Comparison of ENCODE assay signal across 1 cellular context in genomic region chr18:58573326-58573725, GRCh38. TPM values are rescaled to one million over a fixed set of nuclear protein-coding genes. Genes with fewer than 3 reads are reported as not detected.
"Had no signal": no experiment of that assay in that cellular context is flagged by ENCODE, and none has a peak within 500 bp of the region (broad histone marks: within the 10 kb centered on the region; RNA-seq: fewer than 3 reads in every experiment).

No MANE protein-coding gene starts in this region.

RNA-seq across cellular contexts. Expression of gene ALPK2, which starts 55.6 kb away (rescaled TPM):
- total RNA-seq: HT-29 had no signal
